27 cellular contexts compared by ENCODE assay signal in the genomic region with DNA sequence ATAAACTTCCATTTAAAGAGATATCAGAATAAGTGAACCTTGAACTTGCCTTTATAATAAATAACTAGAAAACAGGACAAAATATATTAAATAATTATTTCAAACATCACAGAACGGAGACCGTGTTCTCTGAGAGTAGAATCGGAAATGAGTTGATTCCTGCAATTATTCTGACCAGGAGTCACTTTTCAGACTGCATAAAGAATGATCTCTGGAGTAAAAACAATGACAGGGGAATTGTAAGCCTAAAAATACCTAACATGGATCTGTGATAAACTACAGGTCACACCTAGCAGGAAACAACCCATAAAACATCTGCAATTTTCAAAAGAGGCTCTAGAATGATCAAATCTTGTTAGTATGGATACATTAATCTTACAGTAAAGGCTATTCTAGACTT.
"Had no signal": no experiment of that assay in that cellular context is flagged by ENCODE, and none has a peak within 500 bp of the region (broad histone marks: within the 10 kb centered on the region; RNA-seq: fewer than 3 reads in every experiment).

No MANE protein-coding gene starts in this region.

- H3K4me3 ChIP-seq: adrenal gland, body of pancreas, Peyer's patch had no signal

- H3K27ac ChIP-seq: adrenal gland, body of pancreas, Peyer's patch had no signal

- FAIRE-seq: bronchial epithelial cell, TTC549 had no signal

- H3K27me3 ChIP-seq: adrenal gland, body of pancreas, Peyer's patch had no signal

- H3K9me3 ChIP-seq: adrenal gland, body of pancreas, Peyer's patch had no signal

- H3K4me1 ChIP-seq: adrenal gland, body of pancreas, Peyer's patch had no signal

- ATAC-seq: activated CD8-positive, alpha-beta T cell treated with anti-CD3 and anti-CD28 coated beads for 36 hours; activated naive CD4-positive, alpha-beta T cell treated with anti-CD3 and anti-CD28 coated beads, Interleukin-2, amount 50 U/mL, for 72 hours; body of pancreas had no signal

- DNase-seq: activated CD4-positive, alpha-beta T cell treated with anti-CD3 and anti-CD28 coated beads, Interleukin-2, amount 10 ng/mL, durations not matched to agents 24 days and 14 days; activated CD4-positive, alpha-beta T cell treated with anti-CD3 and anti-CD28 coated beads, Interleukin-2, amount 50 U/mL, for 4 hours; activated CD8-positive, alpha-beta T cell treated with anti-CD3 and anti-CD28 coated beads for 36 hours; activated gamma-delta T cell; activated naive CD4-positive, alpha-beta T cell treated with anti-CD3 and anti-CD28 coated beads for 36 hours; activated T-cell treated with anti-CD3 and anti-CD28 coated beads, Interleukin-2, amount 50 U/mL, for 1 hour; adrenal gland; body of pancreas; caudate nucleus; Karpas-422; KBM-7; NCI-H1105; NCI-H1417 treated with DMSO at 0.1 percent for 48 hours; NCI-H187 treated with DMSO at 0.1 percent for 48 hours; NCI-H2081; NCI-H2171 treated with DMSO at 0.1 percent for 48 hours; NCI-H2227 treated with DMSO at 0.1 percent for 48 hours; NCI-H446; NCI-H524; NCI-H69; NCI-H82; Peyer's patch; RPMI8226; SIG-M5 had no signal

- H3K36me3 ChIP-seq: adrenal gland, Peyer's patch had no signal
